In genomic region chr10:100979821-100980272, GRCh38 we compare ENCODE assay signal across 16 cellular contexts.
"Had no signal": no experiment of that assay in that cellular context is flagged by ENCODE, and none has a peak within 500 bp of the region (broad histone marks: within the 10 kb centered on the region; RNA-seq: fewer than 3 reads in every experiment).

No MANE protein-coding gene starts in this region.

- H3K27me3 Mint-ChIP-seq: progenitor cell of endocrine pancreas; stimulated activated memory B cell treated with anti-CD40 and anti-IgM and Interleukin-4, amounts not matched to agents 10 μg/mL and 1 μg/mL and 100 μg/mL, for 72 hours had no signal

- H3K36me3 Mint-ChIP-seq: activated naive CD4-positive, alpha-beta T cell treated with anti-CD3 and anti-CD28 coated beads, Interleukin-2, amount 50 U/mL, for 72 hours had no signal

- H3K27ac Mint-ChIP-seq: nephron progenitor cell; progenitor cell of endocrine pancreas; stimulated activated memory B cell treated with anti-CD40 and anti-IgM and Interleukin-4, amounts not matched to agents 10 μg/mL and 1 μg/mL and 100 μg/mL, for 72 hours had no signal

- H3K9me3 Mint-ChIP-seq: activated naive CD4-positive, alpha-beta T cell treated with anti-CD3 and anti-CD28 coated beads, Interleukin-2, amount 50 U/mL, for 72 hours; activated T-cell treated with anti-CD3 and anti-CD28 coated beads, Interleukin-2, amount 50 U/mL, for 4 hours; nephron progenitor cell; stimulated activated memory B cell treated with anti-CD40 and anti-IgM and Interleukin-4, amounts not matched to agents 10 μg/mL and 1 μg/mL and 100 μg/mL, for 72 hours had no signal

- ATAC-seq: activated naive CD4-positive, alpha-beta T cell treated with anti-CD3 and anti-CD28 coated beads, Interleukin-2, amount 50 U/mL, for 72 hours; activated T-cell treated with anti-CD3 and anti-CD28 coated beads, Interleukin-2, amount 50 U/mL, for 4 hours; left colon; stimulated activated memory B cell treated with anti-CD40 and anti-IgM and Interleukin-4, amounts not matched to agents 10 μg/mL and 1 μg/mL and 100 μg/mL, for 72 hours had no signal

- DNase-seq: activated CD4-positive, alpha-beta T cell treated with anti-CD3 and anti-CD28 coated beads, Interleukin-2, amount 50 U/mL, for 48 hours; activated gamma-delta T cell treated with Interleukin-2 at 50 U/mL for 16 hours; activated T-cell treated with anti-CD3 and anti-CD28 coated beads, Interleukin-2, amount 50 U/mL, for 4 hours; foreskin fibroblast; left colon; midbrain; nephron progenitor cell; occipital lobe; stimulated activated CD4-positive, alpha-beta T cell treated with anti-CD3 and anti-CD28 coated beads, Interleukin-2, amount 100 ng/mL, for 48 hours; SW 1271; WERI-Rb-1 had no signal

- FAIRE-seq: urothelium cell line had no signal

- H3K4me3 Mint-ChIP-seq: activated T-cell treated with anti-CD3 and anti-CD28 coated beads, Interleukin-2, amount 50 U/mL, for 4 hours; nephron progenitor cell; stimulated activated memory B cell treated with anti-CD40 and anti-IgM and Interleukin-4, amounts not matched to agents 10 μg/mL and 1 μg/mL and 100 μg/mL, for 72 hours had no signal

- H3K27ac ChIP-seq: epithelial cell of prostate, WERI-Rb-1 had no signal

- H3K4me1 Mint-ChIP-seq: nephron progenitor cell had no signal
